ENCODE assay signal across 1 cellular context in genomic region chr12:751192-751827, GRCh38.
A peak's percentile ranks its signal among the peaks of the same experiment; 100 is the strongest.
TF ChIP-seq lines count a peak whose summit lies in the region.

No MANE protein-coding gene starts in this region.

TF ChIP-seq in WTC11, 78 proteins besides CTCF, POLR2A, EP300 and RAD21 (continued from another document and continues in another):
- TF ChIP-seq, protein P1, sequence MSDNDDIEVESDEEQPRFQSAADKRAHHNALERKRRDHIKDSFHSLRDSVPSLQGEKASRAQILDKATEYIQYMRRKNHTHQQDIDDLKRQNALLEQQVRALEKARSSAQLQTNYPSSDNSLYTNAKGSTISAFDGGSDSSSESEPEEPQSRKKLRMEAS (CRISPR knock-in tag; IDR thresholded peaks at IDR 0.05) = peak; percentile 94
- TF ChIP-seq ZNF423 (CRISPR knock-in tag; IDR thresholded peaks at IDR 0.05) = no peak
- TF ChIP-seq GABPB1 (CRISPR knock-in tag; IDR thresholded peaks at IDR 0.05) = peak; percentile 71
- no peak for TF ChIP-seq GTF2I (CRISPR knock-in tag; conservative IDR thresholded peaks at IDR 0.05)
- TF ChIP-seq CREB1 (CRISPR knock-in tag; IDR thresholded peaks at IDR 0.05) = no peak
- TF ChIP-seq ZNF317 (CRISPR knock-in tag; IDR thresholded peaks at IDR 0.05; ENCODE audit: borderline replicate concordance, low read depth) = no peak
- TF ChIP-seq ATF2 (CRISPR knock-in tag; IDR thresholded peaks at IDR 0.05; ENCODE audit: borderline replicate concordance, low read depth) = no peak
- TF ChIP-seq ZNF532 (CRISPR knock-in tag; IDR thresholded peaks at IDR 0.05; ENCODE audit: borderline replicate concordance) = no peak; the same call in 1 of the 2 replicates
- TF ChIP-seq, protein P2, sequence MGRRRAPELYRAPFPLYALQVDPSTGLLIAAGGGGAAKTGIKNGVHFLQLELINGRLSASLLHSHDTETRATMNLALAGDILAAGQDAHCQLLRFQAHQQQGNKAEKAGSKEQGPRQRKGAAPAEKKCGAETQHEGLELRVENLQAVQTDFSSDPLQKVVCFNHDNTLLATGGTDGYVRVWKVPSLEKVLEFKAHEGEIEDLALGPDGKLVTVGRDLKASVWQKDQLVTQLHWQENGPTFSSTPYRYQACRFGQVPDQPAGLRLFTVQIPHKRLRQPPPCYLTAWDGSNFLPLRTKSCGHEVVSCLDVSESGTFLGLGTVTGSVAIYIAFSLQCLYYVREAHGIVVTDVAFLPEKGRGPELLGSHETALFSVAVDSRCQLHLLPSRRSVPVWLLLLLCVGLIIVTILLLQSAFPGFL (CRISPR knock-in tag; IDR thresholded peaks at IDR 0.05; ENCODE audit: borderline replicate concordance) = no peak
- TF ChIP-seq, protein P3, sequence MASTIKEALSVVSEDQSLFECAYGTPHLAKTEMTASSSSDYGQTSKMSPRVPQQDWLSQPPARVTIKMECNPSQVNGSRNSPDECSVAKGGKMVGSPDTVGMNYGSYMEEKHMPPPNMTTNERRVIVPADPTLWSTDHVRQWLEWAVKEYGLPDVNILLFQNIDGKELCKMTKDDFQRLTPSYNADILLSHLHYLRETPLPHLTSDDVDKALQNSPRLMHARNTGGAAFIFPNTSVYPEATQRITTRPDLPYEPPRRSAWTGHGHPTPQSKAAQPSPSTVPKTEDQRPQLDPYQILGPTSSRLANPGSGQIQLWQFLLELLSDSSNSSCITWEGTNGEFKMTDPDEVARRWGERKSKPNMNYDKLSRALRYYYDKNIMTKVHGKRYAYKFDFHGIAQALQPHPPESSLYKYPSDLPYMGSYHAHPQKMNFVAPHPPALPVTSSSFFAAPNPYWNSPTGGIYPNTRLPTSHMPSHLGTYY (CRISPR knock-in tag; IDR thresholded peaks at IDR 0.05) = no peak
- no peak for TF ChIP-seq JUN (CRISPR knock-in tag; IDR thresholded peaks at IDR 0.05)
- no peak for TF ChIP-seq ZNF671 (CRISPR knock-in tag; IDR thresholded peaks at IDR 0.05)
- TF ChIP-seq, protein P4, sequence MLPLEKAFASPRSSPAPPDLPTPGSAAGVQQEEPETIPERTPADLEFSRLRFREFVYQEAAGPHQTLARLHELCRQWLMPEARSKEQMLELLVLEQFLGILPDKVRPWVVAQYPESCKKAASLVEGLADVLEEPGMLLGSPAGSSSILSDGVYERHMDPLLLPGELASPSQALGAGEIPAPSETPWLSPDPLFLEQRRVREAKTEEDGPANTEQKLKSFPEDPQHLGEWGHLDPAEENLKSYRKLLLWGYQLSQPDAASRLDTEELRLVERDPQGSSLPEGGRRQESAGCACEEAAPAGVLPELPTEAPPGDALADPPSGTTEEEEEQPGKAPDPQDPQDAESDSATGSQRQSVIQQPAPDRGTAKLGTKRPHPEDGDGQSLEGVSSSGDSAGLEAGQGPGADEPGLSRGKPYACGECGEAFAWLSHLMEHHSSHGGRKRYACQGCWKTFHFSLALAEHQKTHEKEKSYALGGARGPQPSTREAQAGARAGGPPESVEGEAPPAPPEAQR (CRISPR knock-in tag; IDR thresholded peaks at IDR 0.05) = no peak
- TF ChIP-seq, protein P5, sequence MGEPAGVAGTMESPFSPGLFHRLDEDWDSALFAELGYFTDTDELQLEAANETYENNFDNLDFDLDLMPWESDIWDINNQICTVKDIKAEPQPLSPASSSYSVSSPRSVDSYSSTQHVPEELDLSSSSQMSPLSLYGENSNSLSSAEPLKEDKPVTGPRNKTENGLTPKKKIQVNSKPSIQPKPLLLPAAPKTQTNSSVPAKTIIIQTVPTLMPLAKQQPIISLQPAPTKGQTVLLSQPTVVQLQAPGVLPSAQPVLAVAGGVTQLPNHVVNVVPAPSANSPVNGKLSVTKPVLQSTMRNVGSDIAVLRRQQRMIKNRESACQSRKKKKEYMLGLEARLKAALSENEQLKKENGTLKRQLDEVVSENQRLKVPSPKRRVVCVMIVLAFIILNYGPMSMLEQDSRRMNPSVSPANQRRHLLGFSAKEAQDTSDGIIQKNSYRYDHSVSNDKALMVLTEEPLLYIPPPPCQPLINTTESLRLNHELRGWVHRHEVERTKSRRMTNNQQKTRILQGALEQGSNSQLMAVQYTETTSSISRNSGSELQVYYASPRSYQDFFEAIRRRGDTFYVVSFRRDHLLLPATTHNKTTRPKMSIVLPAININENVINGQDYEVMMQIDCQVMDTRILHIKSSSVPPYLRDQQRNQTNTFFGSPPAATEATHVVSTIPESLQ (CRISPR knock-in tag; IDR thresholded peaks at IDR 0.05) = no peak
- TF ChIP-seq NFYB (CRISPR knock-in tag; conservative IDR thresholded peaks at IDR 0.05; ENCODE audit: low read depth) = no peak
- no peak for TF ChIP-seq ZNF425 (CRISPR knock-in tag; conservative IDR thresholded peaks at IDR 0.05)
- TF ChIP-seq HMGA2 (CRISPR knock-in tag; IDR thresholded peaks at IDR 0.05) = no peak
- peak; percentile 95 for TF ChIP-seq MYBL2 (CRISPR knock-in tag; IDR thresholded peaks at IDR 0.05)
- TF ChIP-seq, protein P6, sequence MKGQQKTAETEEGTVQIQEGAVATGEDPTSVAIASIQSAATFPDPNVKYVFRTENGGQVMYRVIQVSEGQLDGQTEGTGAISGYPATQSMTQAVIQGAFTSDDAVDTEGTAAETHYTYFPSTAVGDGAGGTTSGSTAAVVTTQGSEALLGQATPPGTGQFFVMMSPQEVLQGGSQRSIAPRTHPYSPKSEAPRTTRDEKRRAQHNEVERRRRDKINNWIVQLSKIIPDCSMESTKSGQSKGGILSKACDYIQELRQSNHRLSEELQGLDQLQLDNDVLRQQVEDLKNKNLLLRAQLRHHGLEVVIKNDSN (CRISPR knock-in tag; IDR thresholded peaks at IDR 0.05) = peak; percentile 45; the same call in 1 of the 2 replicates
- TF ChIP-seq ZNF232 (CRISPR knock-in tag; IDR thresholded peaks at IDR 0.05) = no peak
- TF ChIP-seq, protein P7, sequence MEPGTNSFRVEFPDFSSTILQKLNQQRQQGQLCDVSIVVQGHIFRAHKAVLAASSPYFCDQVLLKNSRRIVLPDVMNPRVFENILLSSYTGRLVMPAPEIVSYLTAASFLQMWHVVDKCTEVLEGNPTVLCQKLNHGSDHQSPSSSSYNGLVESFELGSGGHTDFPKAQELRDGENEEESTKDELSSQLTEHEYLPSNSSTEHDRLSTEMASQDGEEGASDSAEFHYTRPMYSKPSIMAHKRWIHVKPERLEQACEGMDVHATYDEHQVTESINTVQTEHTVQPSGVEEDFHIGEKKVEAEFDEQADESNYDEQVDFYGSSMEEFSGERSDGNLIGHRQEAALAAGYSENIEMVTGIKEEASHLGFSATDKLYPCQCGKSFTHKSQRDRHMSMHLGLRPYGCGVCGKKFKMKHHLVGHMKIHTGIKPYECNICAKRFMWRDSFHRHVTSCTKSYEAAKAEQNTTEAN (CRISPR knock-in tag; IDR thresholded peaks at IDR 0.05) = 0 out of 2 replicates have a peak, but pooled peaks have one; percentile 21
- TF ChIP-seq TEAD1 (CRISPR knock-in tag; IDR thresholded peaks at IDR 0.05) = peak; percentile 84; the same call in 1 of the 2 replicates
- TF ChIP-seq, protein P8, sequence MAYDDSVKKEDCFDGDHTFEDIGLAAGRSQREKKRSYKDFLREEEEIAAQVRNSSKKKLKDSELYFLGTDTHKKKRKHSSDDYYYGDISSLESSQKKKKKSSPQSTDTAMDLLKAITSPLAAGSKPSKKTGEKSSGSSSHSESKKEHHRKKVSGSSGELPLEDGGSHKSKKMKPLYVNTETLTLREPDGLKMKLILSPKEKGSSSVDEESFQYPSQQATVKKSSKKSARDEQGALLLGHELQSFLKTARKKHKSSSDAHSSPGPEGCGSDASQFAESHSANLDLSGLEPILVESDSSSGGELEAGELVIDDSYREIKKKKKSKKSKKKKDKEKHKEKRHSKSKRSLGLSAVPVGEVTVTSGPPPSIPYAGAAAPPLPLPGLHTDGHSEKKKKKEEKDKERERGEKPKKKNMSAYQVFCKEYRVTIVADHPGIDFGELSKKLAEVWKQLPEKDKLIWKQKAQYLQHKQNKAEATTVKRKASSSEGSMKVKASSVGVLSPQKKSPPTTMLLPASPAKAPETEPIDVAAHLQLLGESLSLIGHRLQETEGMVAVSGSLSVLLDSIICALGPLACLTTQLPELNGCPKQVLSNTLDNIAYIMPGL (CRISPR knock-in tag; IDR thresholded peaks at IDR 0.05) = peak; percentile 68; the same call in 1 of the 2 replicates
- TF ChIP-seq NR1H2 (CRISPR knock-in tag; IDR thresholded peaks at IDR 0.05) = no peak
- no peak for TF ChIP-seq NR2C2 (CRISPR knock-in tag; IDR thresholded peaks at IDR 0.05)
- TF ChIP-seq MXD4 (CRISPR knock-in tag; IDR thresholded peaks at IDR 0.05; ENCODE audit: borderline replicate concordance) = no peak
- TF ChIP-seq KAT7 (CRISPR knock-in tag; IDR thresholded peaks at IDR 0.05; ENCODE audit: borderline replicate concordance) = 0 out of 2 replicates have a peak, but pooled peaks have one; percentile 34
- TF ChIP-seq ATF3 (CRISPR knock-in tag; conservative IDR thresholded peaks at IDR 0.05) = no peak
- TF ChIP-seq GRHL2 (CRISPR knock-in tag; IDR thresholded peaks at IDR 0.05; ENCODE audit: insufficient replicate concordance, severe bottlenecking) = no peak
- TF ChIP-seq, protein P9, sequence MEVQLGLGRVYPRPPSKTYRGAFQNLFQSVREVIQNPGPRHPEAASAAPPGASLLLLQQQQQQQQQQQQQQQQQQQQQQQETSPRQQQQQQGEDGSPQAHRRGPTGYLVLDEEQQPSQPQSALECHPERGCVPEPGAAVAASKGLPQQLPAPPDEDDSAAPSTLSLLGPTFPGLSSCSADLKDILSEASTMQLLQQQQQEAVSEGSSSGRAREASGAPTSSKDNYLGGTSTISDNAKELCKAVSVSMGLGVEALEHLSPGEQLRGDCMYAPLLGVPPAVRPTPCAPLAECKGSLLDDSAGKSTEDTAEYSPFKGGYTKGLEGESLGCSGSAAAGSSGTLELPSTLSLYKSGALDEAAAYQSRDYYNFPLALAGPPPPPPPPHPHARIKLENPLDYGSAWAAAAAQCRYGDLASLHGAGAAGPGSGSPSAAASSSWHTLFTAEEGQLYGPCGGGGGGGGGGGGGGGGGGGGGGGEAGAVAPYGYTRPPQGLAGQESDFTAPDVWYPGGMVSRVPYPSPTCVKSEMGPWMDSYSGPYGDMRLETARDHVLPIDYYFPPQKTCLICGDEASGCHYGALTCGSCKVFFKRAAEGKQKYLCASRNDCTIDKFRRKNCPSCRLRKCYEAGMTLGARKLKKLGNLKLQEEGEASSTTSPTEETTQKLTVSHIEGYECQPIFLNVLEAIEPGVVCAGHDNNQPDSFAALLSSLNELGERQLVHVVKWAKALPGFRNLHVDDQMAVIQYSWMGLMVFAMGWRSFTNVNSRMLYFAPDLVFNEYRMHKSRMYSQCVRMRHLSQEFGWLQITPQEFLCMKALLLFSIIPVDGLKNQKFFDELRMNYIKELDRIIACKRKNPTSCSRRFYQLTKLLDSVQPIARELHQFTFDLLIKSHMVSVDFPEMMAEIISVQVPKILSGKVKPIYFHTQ (CRISPR knock-in tag; IDR thresholded peaks at IDR 0.05) = no peak
- TF ChIP-seq, protein P10, sequence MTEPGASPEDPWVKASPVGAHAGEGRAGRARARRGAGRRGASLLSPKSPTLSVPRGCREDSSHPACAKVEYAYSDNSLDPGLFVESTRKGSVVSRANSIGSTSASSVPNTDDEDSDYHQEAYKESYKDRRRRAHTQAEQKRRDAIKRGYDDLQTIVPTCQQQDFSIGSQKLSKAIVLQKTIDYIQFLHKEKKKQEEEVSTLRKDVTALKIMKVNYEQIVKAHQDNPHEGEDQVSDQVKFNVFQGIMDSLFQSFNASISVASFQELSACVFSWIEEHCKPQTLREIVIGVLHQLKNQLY (CRISPR knock-in tag; IDR thresholded peaks at IDR 0.05) = no peak
- no peak for TF ChIP-seq NR3C1 (CRISPR knock-in tag; conservative IDR thresholded peaks at IDR 0.05; ENCODE audit: low read depth)
